10 cellular contexts compared by ENCODE assay signal in the genomic region with DNA sequence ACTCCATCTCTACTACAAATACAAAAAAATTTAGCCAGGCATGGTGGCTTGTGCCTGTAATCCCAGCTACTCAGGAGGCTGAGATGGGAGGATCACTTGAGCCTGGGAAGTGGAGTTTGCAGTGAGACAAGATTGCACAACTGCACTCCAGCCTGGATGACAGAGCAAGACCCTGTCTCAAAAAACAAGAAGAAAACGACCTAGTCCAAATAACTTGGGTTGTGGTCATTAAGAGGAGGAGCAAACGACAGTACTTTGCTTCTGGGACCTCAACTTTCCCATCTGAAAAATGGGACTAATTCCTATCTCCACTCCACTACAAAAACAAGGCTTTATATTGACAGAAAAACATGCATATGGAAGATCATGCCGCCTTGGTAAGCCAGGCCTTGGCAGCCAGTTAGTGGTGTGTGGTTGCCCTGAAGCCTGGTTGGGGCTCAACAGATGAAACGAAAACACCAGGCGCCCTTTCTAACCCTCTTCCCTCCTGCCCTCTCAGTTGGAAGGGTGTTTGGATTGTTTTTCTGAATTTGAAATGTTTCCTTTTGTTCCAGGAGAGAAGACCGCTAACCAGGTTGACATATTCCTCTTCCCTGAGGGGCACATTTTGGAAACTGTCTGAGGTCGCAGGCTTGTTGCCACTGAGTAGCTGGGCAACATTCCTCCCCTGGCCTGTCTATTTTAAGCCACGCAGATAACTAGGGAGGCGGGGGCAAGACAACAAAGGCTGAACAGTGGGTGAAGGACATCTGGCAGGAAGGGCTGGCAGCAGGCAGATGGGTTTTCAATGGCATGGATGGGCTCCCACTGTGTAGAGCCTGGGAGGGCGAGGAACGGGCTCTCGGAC. TPM values are rescaled to one million over a fixed set of nuclear protein-coding genes. Genes with fewer than 3 reads are reported as not detected.
DNase-seq lines count a peak whose midpoint lies in the region; ATAC-seq and TF ChIP-seq lines count a peak whose summit lies in the region.
"Had no signal": no experiment of that assay in that cellular context is flagged by ENCODE, and none has a peak within 500 bp of the region (broad histone marks: within the 10 kb centered on the region; RNA-seq: fewer than 3 reads in every experiment).

No MANE protein-coding gene starts in this region.

- 36 to 38% methylated on average over 12 of the region's 12 CpGs for WGBS in body of pancreas, 2 donors

- peak; percentile 68 for ATAC-seq in body of pancreas

- in situ Hi-C loops in KBM-7 (cut with MboI; ENCODE audit: low pct_unique_long_range_greater_than_20kb, low sequenced_read_pairs) = no loop called here

- TF ChIP-seq CTCF in body of pancreas (IDR thresholded peaks at IDR 0.05) = no peak

- no peaks in the 10 kb centered on the region for H4K20me1 ChIP-seq in BLaER1

- H3K36me3 ChIP-seq in BLaER1 (no peaks in the 10 kb centered on the region), body of pancreas (replicated peaks in 1 of 2; ENCODE audit: insufficient read depth in 1 of 2, low read depth in 2 of 2) (no peaks in the 10 kb centered on the region), mucosa of rectum (ENCODE audit: control insufficient read depth in 2 of 2, insufficient read depth in 2 of 2, low read length in 2 of 2) (no peaks in the 10 kb centered on the region)
- no peaks in the 10 kb centered on the region for H3K36me3 ChIP-seq in effector memory CD4-positive, alpha-beta T cell (ENCODE audit: control insufficient read depth, insufficient read depth, low read length)

- no peaks in the 10 kb centered on the region for H3K27me3 ChIP-seq in BLaER1
- no peaks in the 10 kb centered on the region for H3K27me3 ChIP-seq in body of pancreas
- H3K27me3 ChIP-seq in mucosa of rectum (ENCODE audit: control insufficient read depth in 2 of 2, insufficient read depth in 2 of 2, low read length in 2 of 2) = no peaks in the 10 kb centered on the region
- H3K27me3 ChIP-seq in effector memory CD4-positive, alpha-beta T cell (replicated peaks; ENCODE audit: control insufficient read depth, insufficient read depth, low read length, poor library complexity, severe bottlenecking) = no peaks in the 10 kb centered on the region

- intact Hi-C loops in body of pancreas (cut with DNase I) = no loop called here

- peak overlapping the region; percentile 70 for H3K27ac ChIP-seq in BLaER1
- peak overlapping the region in 3 of 4 donors; percentile 46 to 58 (median 51) for H3K27ac ChIP-seq in body of pancreas
- peak overlapping the region; percentile 46 to 75 for H3K27ac ChIP-seq in mucosa of rectum (ENCODE audit: low read depth in 2 of 2, low read length in 2 of 2)
- no peak overlapping the region for H3K27ac ChIP-seq in effector memory CD4-positive, alpha-beta T cell (ENCODE audit: insufficient read depth, low read length, poor library complexity, severe bottlenecking)

- TF ChIP-seq POLR2A in body of pancreas (IDR thresholded peaks at IDR 0.05) = no peak

- peaks cover 43% of the 10 kb centered on the region for H3K4me1 ChIP-seq in BLaER1
- peaks cover 19% of the 10 kb centered on the region for H3K4me1 ChIP-seq in body of pancreas
- H3K4me1 ChIP-seq in mucosa of rectum (ENCODE audit: control insufficient read depth in 2 of 2, insufficient read depth in 2 of 2, low read length in 2 of 2) = peaks cover 10 to 21% of the 10 kb centered on the region in 2 donors
- H3K4me1 ChIP-seq in effector memory CD4-positive, alpha-beta T cell (ENCODE audit: control insufficient read depth, insufficient read depth, low read length, poor library complexity, severe bottlenecking) = no peaks in the 10 kb centered on the region

- H3K9me3 ChIP-seq in BLaER1 = no peaks in the 10 kb centered on the region
- H3K9me3 ChIP-seq in body of pancreas = no peaks in the 10 kb centered on the region
- H3K9me3 ChIP-seq in mucosa of rectum (ENCODE audit: control insufficient read depth in 2 of 2, low read length in 2 of 2) = no peaks in the 10 kb centered on the region
- H3K9me3 ChIP-seq in effector memory CD4-positive, alpha-beta T cell (ENCODE audit: control insufficient read depth, low read length) = no peaks in the 10 kb centered on the region

- H3K4me3 ChIP-seq in BLaER1 = no peak overlapping the region
- no peak overlapping the region for H3K4me3 ChIP-seq in body of pancreas
- H3K4me3 ChIP-seq in mucosa of rectum (ENCODE audit: low read length in 2 of 2) = no peak overlapping the region
- no peak overlapping the region for H3K4me3 ChIP-seq in effector memory CD4-positive, alpha-beta T cell (ENCODE audit: insufficient read depth, low read depth, low read length, poor library complexity, severe bottlenecking)

- H3K4me2 ChIP-seq in BLaER1 = peak overlapping the region; percentile 72

- H3K9ac ChIP-seq in BLaER1 = peak overlapping the region; percentile 21; the same call in 1 of the 2 replicates
- no peak overlapping the region for H3K9ac ChIP-seq in mucosa of rectum (ENCODE audit: low read depth in 1 of 2, low read length in 2 of 2)

- DNase-seq in NCI-H2029 (lab: John Stamatoyannopoulos, UW) (peak; percentile 58), body of pancreas (peak; percentile 29 to 56 (median 38)), NCI-H82 treated with DMSO at 0.1 percent for 48 hours (lab: John Stamatoyannopoulos, UW; ENCODE audit: unreplicated experiment) (no peak), KBM-7 (no peak), HK-2 (ENCODE audit: unreplicated experiment) (no peak)
- no peak for DNase-seq in effector memory CD4-positive, alpha-beta T cell
- DNase-seq: activated T-cell treated with anti-CD3 and anti-CD28 coated beads, Interleukin-2, amount 50 U/mL, for 24 hours; NCI-H1436 treated with DMSO at 0.1 percent for 48 hours had no signal

RNA-seq across cellular contexts. Expression of gene VPS37B, which starts 13.7 kb away (rescaled TPM):
- 10 to 100 TPM; 18.7 to 46.8 TPM for total RNA-seq in body of pancreas

RNA-seq across cellular contexts. Expression of gene ABCB9, which starts 56.6 kb away (rescaled TPM):
- total RNA-seq in body of pancreas = 1 to 10 TPM; 5.2 to 7.9 TPM

Comparison
In these comparisons a context has a peak if more than half of its experiments do, and no peak if none do; other contexts are left out.
1. DNase-seq: peak in NCI-H2029 (single experiment) and body of pancreas (4 of 4); none in NCI-H82 treated with DMSO at 0.1 percent for 48 hours (single experiment), effector memory CD4-positive, alpha-beta T cell (0 of 3), KBM-7 (single experiment) and HK-2 (single experiment).